In genomic region chr9:77011973-77012817, GRCh38 we compare ENCODE assay signal across 8 cellular contexts. TPM values are rescaled to one million over a fixed set of nuclear protein-coding genes. Genes with fewer than 3 reads are reported as not detected.
DNase-seq lines count a peak whose midpoint lies in the region; ATAC-seq and TF ChIP-seq lines count a peak whose summit lies in the region.

No MANE protein-coding gene starts in this region.

- peak; percentile 78 for DNase-seq in GM13976 (ENCODE audit: low spot score)
- DNase-seq in SK-N-MC (ENCODE audit: low read depth, low spot score) = no peak
- DNase-seq in adrenal gland = peak; percentile 24 to 65 (median 50)
- peak; percentile 60 for DNase-seq in stimulated activated CD4-positive, alpha-beta T cell treated with anti-CD3 and anti-CD28 coated beads, Interleukin-12 subunit alpha, Interleukin-12 subunit beta, amount 100 ng/mL, for 4 hours
- no peak for DNase-seq in NCI-H1092 treated with DMSO at 0.1 percent for 48 hours (lab: John Stamatoyannopoulos, UW)

- no peaks in the 10 kb centered on the region for H3K36me3 ChIP-seq in SK-N-MC (ENCODE audit: insufficient read depth, low read length)
- H3K36me3 ChIP-seq in adrenal gland (replicated peaks in 1 of 2) = no peaks in the 10 kb centered on the region
- H3K36me3 ChIP-seq in iPS-20b (ENCODE audit: insufficient read depth, low read depth, low read length) = no peaks in the 10 kb centered on the region

- H3K9ac ChIP-seq in SK-N-MC (ENCODE audit: insufficient read length) (no peak overlapping the region), iPS-20b (ENCODE audit: low read depth, low read length) (peak overlapping the region; percentile 35; the same call in 1 of the 2 replicates)

- H3K27me3 ChIP-seq in adrenal gland = peaks cover 83% of the 10 kb centered on the region
- peaks cover 76% of the 10 kb centered on the region for H3K27me3 ChIP-seq in iPS-20b (ENCODE audit: insufficient read depth, low read length)

- no peak overlapping the region for H3K27ac ChIP-seq in SK-N-MC
- no peak overlapping the region for H3K27ac ChIP-seq in adrenal gland
- H3K27ac ChIP-seq in iPS-20b (ENCODE audit: low read length) = no peak overlapping the region

- H3K4me1 ChIP-seq in adrenal gland (replicated peaks in 1 of 2) (no peaks in the 10 kb centered on the region), iPS-20b (ENCODE audit: insufficient read depth, low read length) (peaks cover 34% of the 10 kb centered on the region)

- WGBS in adrenal gland, 4 donors = 13 to 21% (median 17%) methylated on average over 25 to 42 of the region's 42 CpGs

- no peak for TF ChIP-seq POLR2A in adrenal gland (IDR thresholded peaks at IDR 0.05)

- in situ Hi-C loops in GM13976 (cut with MboI; ENCODE audit: low sequenced_read_pairs, unreplicated experiment) = no loop called here

- intact Hi-C loops in adrenal gland (cut with DNase I) = no loop called here

- peak; percentile 74 for ATAC-seq in HG03045 (IDR thresholded peaks at IDR 0.05; ENCODE audit: unreplicated experiment)
- no peak for ATAC-seq in HG03439 (IDR thresholded peaks at IDR 0.05; ENCODE audit: unreplicated experiment)

- H3K9me3 ChIP-seq in SK-N-MC (ENCODE audit: low read depth, low read length) (no peaks in the 10 kb centered on the region), adrenal gland (replicated peaks in 1 of 3) (no peaks in the 10 kb centered on the region), iPS-20b (ENCODE audit: insufficient read depth, low read depth, low read length) (no peaks in the 10 kb centered on the region; the same call in 1 of the 2 replicates)

- peak; percentile 79 for TF ChIP-seq CTCF in GM13976 (IDR thresholded peaks at IDR 0.05; ENCODE audit: borderline replicate concordance, control extremely low read depth, extremely low read depth, insufficient read depth, missing control alignments)
- peak; percentile 49 to 66 (median 58) for TF ChIP-seq CTCF in adrenal gland (IDR thresholded peaks at IDR 0.05)

- H3K4me3 ChIP-seq in SK-N-MC (peak overlapping the region; percentile 61), adrenal gland (peak overlapping the region in 1 of 4 donors; percentile 27), iPS-20b (ENCODE audit: low read length) (peak overlapping the region; percentile 52)

RNA-seq across cellular contexts. Expression of gene FOXB2, which starts 7.3 kb away (rescaled TPM):
- total RNA-seq in adrenal gland = not detected
- polyA plus RNA-seq in adrenal gland = not detected

Comparison
In these comparisons a context has a peak if more than half of its experiments do, and no peak if none do; other contexts are left out.
1. DNase-seq: peak in GM13976 (single experiment), adrenal gland (7 of 7) and stimulated activated CD4-positive, alpha-beta T cell treated with anti-CD3 and anti-CD28 coated beads, Interleukin-12 subunit alpha, Interleukin-12 subunit beta, amount 100 ng/mL, for 4 hours (single experiment); none in SK-N-MC (single experiment) and NCI-H1092 treated with DMSO at 0.1 percent for 48 hours (single experiment).